1 cellular context compared by ENCODE assay signal in the genomic region with DNA sequence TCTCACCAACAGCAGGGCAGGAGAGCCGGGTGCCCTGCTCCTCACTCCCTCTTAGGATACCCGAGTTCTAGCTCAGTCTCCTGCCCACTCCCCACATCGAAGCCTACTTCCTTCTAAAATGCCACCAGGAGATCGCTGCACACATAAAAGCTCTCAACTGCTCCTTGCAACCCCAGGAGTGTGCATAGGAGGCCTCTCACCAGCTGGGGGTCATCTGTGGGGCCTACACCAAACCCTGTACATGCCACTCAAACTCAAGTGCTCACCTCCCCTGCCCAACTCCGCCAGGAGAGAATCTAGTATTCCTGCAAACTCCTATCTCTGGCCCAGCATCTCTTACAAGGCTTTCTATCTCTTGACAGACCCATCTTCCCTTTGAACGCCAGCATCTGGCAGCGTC.
TF ChIP-seq lines count a peak whose summit lies in the region.

No MANE protein-coding gene starts in this region.

TF ChIP-seq in HepG2, 621 proteins besides CTCF, POLR2A, EP300 and RAD21:
- no peak for TF ChIP-seq KAT7 (CRISPR knock-in tag; IDR thresholded peaks at IDR 0.05; ENCODE audit: borderline replicate concordance)
- TF ChIP-seq, protein P1, sequence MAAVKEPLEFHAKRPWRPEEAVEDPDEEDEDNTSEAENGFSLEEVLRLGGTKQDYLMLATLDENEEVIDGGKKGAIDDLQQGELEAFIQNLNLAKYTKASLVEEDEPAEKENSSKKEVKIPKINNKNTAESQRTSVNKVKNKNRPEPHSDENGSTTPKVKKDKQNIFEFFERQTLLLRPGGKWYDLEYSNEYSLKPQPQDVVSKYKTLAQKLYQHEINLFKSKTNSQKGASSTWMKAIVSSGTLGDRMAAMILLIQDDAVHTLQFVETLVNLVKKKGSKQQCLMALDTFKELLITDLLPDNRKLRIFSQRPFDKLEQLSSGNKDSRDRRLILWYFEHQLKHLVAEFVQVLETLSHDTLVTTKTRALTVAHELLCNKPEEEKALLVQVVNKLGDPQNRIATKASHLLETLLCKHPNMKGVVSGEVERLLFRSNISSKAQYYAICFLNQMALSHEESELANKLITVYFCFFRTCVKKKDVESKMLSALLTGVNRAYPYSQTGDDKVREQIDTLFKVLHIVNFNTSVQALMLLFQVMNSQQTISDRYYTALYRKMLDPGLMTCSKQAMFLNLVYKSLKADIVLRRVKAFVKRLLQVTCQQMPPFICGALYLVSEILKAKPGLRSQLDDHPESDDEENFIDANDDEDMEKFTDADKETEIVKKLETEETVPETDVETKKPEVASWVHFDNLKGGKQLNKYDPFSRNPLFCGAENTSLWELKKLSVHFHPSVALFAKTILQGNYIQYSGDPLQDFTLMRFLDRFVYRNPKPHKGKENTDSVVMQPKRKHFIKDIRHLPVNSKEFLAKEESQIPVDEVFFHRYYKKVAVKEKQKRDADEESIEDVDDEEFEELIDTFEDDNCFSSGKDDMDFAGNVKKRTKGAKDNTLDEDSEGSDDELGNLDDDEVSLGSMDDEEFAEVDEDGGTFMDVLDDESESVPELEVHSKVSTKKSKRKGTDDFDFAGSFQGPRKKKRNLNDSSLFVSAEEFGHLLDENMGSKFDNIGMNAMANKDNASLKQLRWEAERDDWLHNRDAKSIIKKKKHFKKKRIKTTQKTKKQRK (IDR thresholded peaks at IDR 0.05; ENCODE audit: low read length): no peak
- TF ChIP-seq KAT8 (CRISPR knock-in tag; IDR thresholded peaks at IDR 0.05): no peak
- TF ChIP-seq ZNF235 (CRISPR knock-in tag; IDR thresholded peaks at IDR 0.05; ENCODE audit: borderline replicate concordance): no peak
- no peak for TF ChIP-seq ZNF317 (CRISPR knock-in tag; IDR thresholded peaks at IDR 0.05)
- TF ChIP-seq, protein P2, sequence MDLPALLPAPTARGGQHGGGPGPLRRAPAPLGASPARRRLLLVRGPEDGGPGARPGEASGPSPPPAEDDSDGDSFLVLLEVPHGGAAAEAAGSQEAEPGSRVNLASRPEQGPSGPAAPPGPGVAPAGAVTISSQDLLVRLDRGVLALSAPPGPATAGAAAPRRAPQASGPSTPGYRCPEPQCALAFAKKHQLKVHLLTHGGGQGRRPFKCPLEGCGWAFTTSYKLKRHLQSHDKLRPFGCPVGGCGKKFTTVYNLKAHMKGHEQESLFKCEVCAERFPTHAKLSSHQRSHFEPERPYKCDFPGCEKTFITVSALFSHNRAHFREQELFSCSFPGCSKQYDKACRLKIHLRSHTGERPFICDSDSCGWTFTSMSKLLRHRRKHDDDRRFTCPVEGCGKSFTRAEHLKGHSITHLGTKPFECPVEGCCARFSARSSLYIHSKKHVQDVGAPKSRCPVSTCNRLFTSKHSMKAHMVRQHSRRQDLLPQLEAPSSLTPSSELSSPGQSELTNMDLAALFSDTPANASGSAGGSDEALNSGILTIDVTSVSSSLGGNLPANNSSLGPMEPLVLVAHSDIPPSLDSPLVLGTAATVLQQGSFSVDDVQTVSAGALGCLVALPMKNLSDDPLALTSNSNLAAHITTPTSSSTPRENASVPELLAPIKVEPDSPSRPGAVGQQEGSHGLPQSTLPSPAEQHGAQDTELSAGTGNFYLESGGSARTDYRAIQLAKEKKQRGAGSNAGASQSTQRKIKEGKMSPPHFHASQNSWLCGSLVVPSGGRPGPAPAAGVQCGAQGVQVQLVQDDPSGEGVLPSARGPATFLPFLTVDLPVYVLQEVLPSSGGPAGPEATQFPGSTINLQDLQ (CRISPR knock-in tag; IDR thresholded peaks at IDR 0.05): no peak
- TF ChIP-seq, protein P3, sequence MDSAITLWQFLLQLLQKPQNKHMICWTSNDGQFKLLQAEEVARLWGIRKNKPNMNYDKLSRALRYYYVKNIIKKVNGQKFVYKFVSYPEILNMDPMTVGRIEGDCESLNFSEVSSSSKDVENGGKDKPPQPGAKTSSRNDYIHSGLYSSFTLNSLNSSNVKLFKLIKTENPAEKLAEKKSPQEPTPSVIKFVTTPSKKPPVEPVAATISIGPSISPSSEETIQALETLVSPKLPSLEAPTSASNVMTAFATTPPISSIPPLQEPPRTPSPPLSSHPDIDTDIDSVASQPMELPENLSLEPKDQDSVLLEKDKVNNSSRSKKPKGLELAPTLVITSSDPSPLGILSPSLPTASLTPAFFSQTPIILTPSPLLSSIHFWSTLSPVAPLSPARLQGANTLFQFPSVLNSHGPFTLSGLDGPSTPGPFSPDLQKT (CRISPR knock-in tag; IDR thresholded peaks at IDR 0.05; ENCODE audit: borderline replicate concordance): no peak
- no peak for TF ChIP-seq KLF9 (CRISPR knock-in tag; IDR thresholded peaks at IDR 0.05; ENCODE audit: low read depth)
- no peak for TF ChIP-seq ZNF382 (CRISPR knock-in tag; IDR thresholded peaks at IDR 0.05; ENCODE audit: borderline replicate concordance)
- no peak for TF ChIP-seq POLR2G (IDR thresholded peaks at IDR 0.05; ENCODE audit: low read depth, low read length)
- TF ChIP-seq HDAC6 (IDR thresholded peaks at IDR 0.05; ENCODE audit: low read depth, low read length): no peak
- TF ChIP-seq FLYWCH1 (CRISPR knock-in tag; IDR thresholded peaks at IDR 0.05): no peak
- TF ChIP-seq ZNF543 (CRISPR knock-in tag; IDR thresholded peaks at IDR 0.05): no peak
- no peak for TF ChIP-seq ZNF292 (CRISPR knock-in tag; IDR thresholded peaks at IDR 0.05; ENCODE audit: borderline replicate concordance, low read depth)
- TF ChIP-seq, protein P4, sequence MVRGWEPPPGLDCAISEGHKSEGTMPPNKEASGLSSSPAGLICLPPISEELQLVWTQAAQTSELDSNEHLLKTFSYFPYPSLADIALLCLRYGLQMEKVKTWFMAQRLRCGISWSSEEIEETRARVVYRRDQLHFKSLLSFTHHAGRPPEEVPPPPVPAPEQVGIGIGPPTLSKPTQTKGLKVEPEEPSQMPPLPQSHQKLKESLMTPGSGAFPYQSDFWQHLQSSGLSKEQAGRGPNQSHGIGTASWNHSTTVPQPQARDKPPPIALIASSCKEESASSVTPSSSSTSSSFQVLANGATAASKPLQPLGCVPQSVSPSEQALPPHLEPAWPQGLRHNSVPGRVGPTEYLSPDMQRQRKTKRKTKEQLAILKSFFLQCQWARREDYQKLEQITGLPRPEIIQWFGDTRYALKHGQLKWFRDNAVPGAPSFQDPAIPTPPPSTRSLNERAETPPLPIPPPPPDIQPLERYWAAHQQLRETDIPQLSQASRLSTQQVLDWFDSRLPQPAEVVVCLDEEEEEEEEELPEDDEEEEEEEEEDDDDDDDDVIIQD (CRISPR knock-in tag; IDR thresholded peaks at IDR 0.05; ENCODE audit: low read depth): no peak
- no peak for TF ChIP-seq ZNF891 (CRISPR knock-in tag; IDR thresholded peaks at IDR 0.05)
- no peak for TF ChIP-seq ZNF333 (CRISPR knock-in tag; IDR thresholded peaks at IDR 0.05; ENCODE audit: borderline replicate concordance)
- TF ChIP-seq KDM4B (CRISPR knock-in tag; IDR thresholded peaks at IDR 0.05): no peak
- TF ChIP-seq, protein P5, sequence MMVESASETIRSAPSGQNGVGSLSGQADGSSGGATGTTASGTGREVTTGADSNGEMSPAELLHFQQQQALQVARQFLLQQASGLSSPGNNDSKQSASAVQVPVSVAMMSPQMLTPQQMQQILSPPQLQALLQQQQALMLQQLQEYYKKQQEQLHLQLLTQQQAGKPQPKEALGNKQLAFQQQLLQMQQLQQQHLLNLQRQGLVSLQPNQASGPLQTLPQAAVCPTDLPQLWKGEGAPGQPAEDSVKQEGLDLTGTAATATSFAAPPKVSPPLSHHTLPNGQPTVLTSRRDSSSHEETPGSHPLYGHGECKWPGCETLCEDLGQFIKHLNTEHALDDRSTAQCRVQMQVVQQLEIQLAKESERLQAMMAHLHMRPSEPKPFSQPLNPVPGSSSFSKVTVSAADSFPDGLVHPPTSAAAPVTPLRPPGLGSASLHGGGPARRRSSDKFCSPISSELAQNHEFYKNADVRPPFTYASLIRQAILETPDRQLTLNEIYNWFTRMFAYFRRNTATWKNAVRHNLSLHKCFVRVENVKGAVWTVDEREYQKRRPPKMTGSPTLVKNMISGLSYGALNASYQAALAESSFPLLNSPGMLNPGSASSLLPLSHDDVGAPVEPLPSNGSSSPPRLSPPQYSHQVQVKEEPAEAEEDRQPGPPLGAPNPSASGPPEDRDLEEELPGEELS (CRISPR knock-in tag; IDR thresholded peaks at IDR 0.05): no peak
- TF ChIP-seq, protein P6, sequence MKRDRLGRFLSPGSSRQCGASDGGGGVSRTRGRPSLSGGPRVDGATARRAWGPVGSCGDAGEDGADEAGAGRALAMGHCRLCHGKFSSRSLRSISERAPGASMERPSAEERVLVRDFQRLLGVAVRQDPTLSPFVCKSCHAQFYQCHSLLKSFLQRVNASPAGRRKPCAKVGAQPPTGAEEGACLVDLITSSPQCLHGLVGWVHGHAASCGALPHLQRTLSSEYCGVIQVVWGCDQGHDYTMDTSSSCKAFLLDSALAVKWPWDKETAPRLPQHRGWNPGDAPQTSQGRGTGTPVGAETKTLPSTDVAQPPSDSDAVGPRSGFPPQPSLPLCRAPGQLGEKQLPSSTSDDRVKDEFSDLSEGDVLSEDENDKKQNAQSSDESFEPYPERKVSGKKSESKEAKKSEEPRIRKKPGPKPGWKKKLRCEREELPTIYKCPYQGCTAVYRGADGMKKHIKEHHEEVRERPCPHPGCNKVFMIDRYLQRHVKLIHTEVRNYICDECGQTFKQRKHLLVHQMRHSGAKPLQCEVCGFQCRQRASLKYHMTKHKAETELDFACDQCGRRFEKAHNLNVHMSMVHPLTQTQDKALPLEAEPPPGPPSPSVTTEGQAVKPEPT (CRISPR knock-in tag; IDR thresholded peaks at IDR 0.05; ENCODE audit: low read depth): no peak
